Comparison of ENCODE assay signal across 8 cellular contexts in the genomic region with DNA sequence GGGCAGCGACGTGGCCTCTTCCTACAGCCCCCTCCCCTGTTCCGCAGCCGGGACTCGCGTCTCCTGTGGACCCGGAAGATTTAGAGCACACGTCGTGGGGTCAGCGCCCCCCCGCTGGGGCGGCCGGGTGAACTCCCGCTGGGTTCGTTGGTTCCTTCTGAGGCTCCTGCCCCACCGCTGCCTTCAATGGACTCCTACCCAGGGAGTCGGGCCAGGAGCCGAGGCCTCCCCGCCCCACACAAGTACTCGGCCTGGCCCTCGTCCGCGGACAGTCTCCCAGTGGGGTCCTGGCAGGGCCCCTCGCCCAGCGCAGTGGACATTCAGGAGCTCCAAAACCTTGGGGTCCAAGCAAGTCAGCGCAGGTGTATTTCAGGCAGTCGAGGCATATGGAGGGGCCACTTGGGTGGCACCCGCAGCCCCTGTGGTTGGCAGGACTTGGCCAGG. TPM values are rescaled to one million over a fixed set of nuclear protein-coding genes. Genes with fewer than 3 reads are reported as not detected.
A peak's percentile ranks its signal among the peaks of the same experiment; 100 is the strongest.
DNase-seq lines count a peak whose midpoint lies in the region; FAIRE-seq and TF ChIP-seq lines count a peak whose summit lies in the region.

No MANE protein-coding gene starts in this region.

- peaks cover 51% of the 10 kb centered on the region for H3K4me1 ChIP-seq in SJSA1 (replicated peaks)

- H3K9me3 Mint-ChIP-seq in osteocyte (ENCODE audit: unreplicated experiment), result no peaks in the 10 kb centered on the region

- no peaks in the 10 kb centered on the region; the same call in 1 of the 2 replicates for H3K9me3 ChIP-seq in SJSA1 (replicated peaks)

- no peak for TF ChIP-seq POLR2A in GM12891 (IDR thresholded peaks at IDR 0.05; ENCODE audit: low read depth, low read length)

- DNase-seq in H7 (no peak), SJSA1 (ENCODE audit: low read depth in 1 of 2, low spot score in 2 of 2) (peak in 1 of 2 experiments; percentile 22), fibroblast of gingiva (ENCODE audit: low read depth) (peak; percentile 26), osteocyte (ENCODE audit: extremely low spot score, unreplicated experiment) (no peak), GM12891 (ENCODE audit: insufficient read length, low spot score) (no peak), H4 (ENCODE audit: low spot score) (no peak), activated gamma-delta T cell treated with Interleukin-2 at 50 U/mL for 16 hours (no peak), amniotic stem cell (lab: John Stamatoyannopoulos, UW) (no peak)

- no peak for FAIRE-seq in GM12891 (lab: Jason Lieb, UNC)

- H3K27me3 ChIP-seq in H7 (ENCODE audit: control insufficient read depth, insufficient read depth, low read length) (peaks cover 29% of the 10 kb centered on the region), SJSA1 (replicated peaks) (peaks cover 20% of the 10 kb centered on the region)

- H3K27ac ChIP-seq in SJSA1, result no peak overlapping the region

- H3K36me3 ChIP-seq in H7 (replicated peaks; ENCODE audit: control insufficient read depth, insufficient read depth, low read length) (no peaks in the 10 kb centered on the region), SJSA1 (no peaks in the 10 kb centered on the region)

- peak overlapping the region; percentile 68 for H3K4me3 Mint-ChIP-seq in osteocyte (ENCODE audit: unreplicated experiment)

- no peak overlapping the region for H3K27ac Mint-ChIP-seq in osteocyte (ENCODE audit: unreplicated experiment)

- TF ChIP-seq CTCF in osteocyte (IDR thresholded peaks at IDR 0.05), result no peak

- H3K4me1 Mint-ChIP-seq in osteocyte (ENCODE audit: unreplicated experiment), result peaks cover 12% of the 10 kb centered on the region

- H3K36me3 Mint-ChIP-seq in osteocyte (ENCODE audit: unreplicated experiment), result no peaks in the 10 kb centered on the region

- H3K4me3 ChIP-seq in H7 (ENCODE audit: insufficient read depth, low read depth, low read length) (peak overlapping the region; percentile 51), SJSA1 (peak overlapping the region; percentile 37)

- H3K27me3 Mint-ChIP-seq in osteocyte (ENCODE audit: unreplicated experiment), result peaks cover 21% of the 10 kb centered on the region

TF ChIP-seq in GM12891, 5 proteins besides CTCF, POLR2A, EP300 and RAD21:
- TF ChIP-seq POU2F2 (IDR thresholded peaks at IDR 0.05; ENCODE audit: low read depth, low read length) (no peak), POLR2AphosphoS5 (IDR thresholded peaks at IDR 0.05; ENCODE audit: low read depth, low read length) (no peak), SPI1 (IDR thresholded peaks at IDR 0.05; ENCODE audit: low read depth, low read length) (no peak), PAX5 (IDR thresholded peaks at IDR 0.05; ENCODE audit: insufficient read depth, low read length, severe bottlenecking) (no peak), TAF1 (IDR thresholded peaks at IDR 0.05; ENCODE audit: low read depth, low read length) (no peak)

RNA-seq across cellular contexts. Expression of gene MMP17, which starts 1.2 kb away (rescaled TPM):
- total RNA-seq in H7 (2014; rRNA removed; shearing (Covaris generic)), result 36.1 and 75.7 TPM in 2 replicates
- total RNA-seq in SJSA1 (2014; rRNA removed; shearing (Covaris generic)), result 3.1 and 3.4 TPM in 2 replicates
- total RNA-seq in osteocyte, result 1.7 and 2.9 TPM in 2 replicates
- polyA plus RNA-seq in GM12891 (2012; ENCODE audit: low read depth, missing spikeins), result 0.82 TPM
- 5.0 and 14.1 TPM in 2 replicates for total RNA-seq in H4 (2014; rRNA removed; shearing (Covaris generic))
